ENCODE assay signal across 1 cellular context in the genomic region with DNA sequence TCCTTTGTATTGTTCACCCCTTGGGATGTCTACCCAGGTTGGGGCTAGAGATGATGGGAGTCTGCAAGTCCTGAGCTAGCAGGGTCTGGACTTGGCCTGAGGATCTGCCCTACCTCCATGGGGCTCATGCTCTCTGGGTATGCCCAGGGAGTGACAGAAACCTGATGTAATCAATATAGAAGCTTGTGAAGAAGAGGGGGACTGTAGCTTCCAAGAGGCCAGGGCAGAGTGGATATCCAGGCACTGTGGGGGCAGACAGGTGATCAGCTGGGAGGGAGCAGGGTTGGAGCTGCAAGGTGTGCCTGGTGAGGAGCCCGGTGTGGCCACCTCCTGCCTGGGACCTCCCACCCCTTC.
TF ChIP-seq lines count a peak whose summit lies in the region.

No MANE protein-coding gene starts in this region.

TF ChIP-seq in IMR-90, 13 proteins besides CTCF, POLR2A, EP300 and RAD21 (continued from another document):
- TF ChIP-seq RCOR1 (IDR thresholded peaks at IDR 0.05; ENCODE audit: insufficient replicate concordance, low read length) (no peak), MXI1 (IDR thresholded peaks at IDR 0.05; ENCODE audit: borderline replicate concordance, low read depth, low read length) (no peak), CHD1 (IDR thresholded peaks at IDR 0.05; ENCODE audit: low read depth, low read length) (no peak), CEBPB (IDR thresholded peaks at IDR 0.05; ENCODE audit: low read depth, low read length) (no peak), ELK1 (IDR thresholded peaks at IDR 0.05; ENCODE audit: borderline replicate concordance, low read depth, low read length) (no peak)
